ENCODE assay signal across 8 cellular contexts in the genomic region with DNA sequence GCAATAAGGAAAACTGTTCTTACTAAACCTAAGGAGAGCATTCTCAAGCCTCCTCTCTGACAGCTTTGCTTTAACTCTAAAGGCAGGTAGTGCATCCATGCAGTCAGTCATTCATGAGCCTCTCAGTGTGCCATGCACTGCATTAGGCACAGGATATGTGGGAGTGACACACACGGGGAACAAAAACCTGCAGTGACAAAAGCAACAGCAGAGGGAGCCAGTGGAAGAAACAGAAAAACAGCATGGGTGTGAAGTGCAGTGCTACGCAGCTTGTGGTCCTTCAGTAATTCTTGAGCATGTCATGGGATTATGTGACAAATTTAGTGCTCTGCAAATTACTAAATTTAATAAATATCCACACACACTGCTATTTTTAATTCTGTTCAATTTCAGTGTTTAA.
DNase-seq lines count a peak whose midpoint lies in the region; ATAC-seq and TF ChIP-seq lines count a peak whose summit lies in the region.

No MANE protein-coding gene starts in this region.

- TF ChIP-seq CTCF in AG04449 (IDR thresholded peaks at IDR 0.05; ENCODE audit: insufficient read depth, low read length, missing control alignments) = peak; percentile 60
- peak; percentile 84 for TF ChIP-seq CTCF in epithelial cell of proximal tubule (conservative IDR thresholded peaks at IDR 0.05; ENCODE audit: low read depth, low read length)

- DNase-seq in AG04449 (ENCODE audit: low read depth, low spot score) = no peak
- DNase-seq in GM03348 (ENCODE audit: low spot score) = peak; percentile 27
- peak; percentile 30 for DNase-seq in LHCN-M2 (ENCODE audit: low read depth)
- DNase-seq in SK-N-DZ (ENCODE audit: low spot score) = peak; percentile 64
- no peak for DNase-seq in epithelial cell of proximal tubule (ENCODE audit: low read depth)
- peak in 3 of 9 donors; percentile 4 to 23 (median 9) for DNase-seq in naive thymus-derived CD4-positive, alpha-beta T cell
- DNase-seq in HPDE6-E6E7 (ENCODE audit: extremely low spot score) = no peak

- H3K36me3 ChIP-seq in naive thymus-derived CD4-positive, alpha-beta T cell (ENCODE audit: control insufficient read depth in 2 of 3, insufficient read depth in 3 of 3, low read length in 3 of 3) = peaks cover 0 to 12% (median 0%) of the 10 kb centered on the region in 3 experiments

- intact Hi-C loops in naive thymus-derived CD4-positive, alpha-beta T cell (cut with micrococcal nuclease) = loop anchor here (10.0 kb wide), 2 partner anchors 571 to 801 kb away; no protein-coding TSS in a partner anchor

- H3K4me3 ChIP-seq in AG04449 (ENCODE audit: low read depth, low read length) (no peak overlapping the region), epithelial cell of proximal tubule (ENCODE audit: low read depth, low read length) (no peak overlapping the region)
- no peak overlapping the region for H3K4me3 ChIP-seq in naive thymus-derived CD4-positive, alpha-beta T cell (ENCODE audit: low read length)

- CTCF ChIA-PET in AG04449 (lab: Yijun Ruan, JAX) = interaction anchor here (0.9 to 7.2 kb wide), 21 partner anchors 10 to 773 kb away, joined by 3 to 68 read pairs (median 5); no protein-coding TSS in a partner anchor
- CTCF ChIA-PET in naive thymus-derived CD4-positive, alpha-beta T cell (lab: Charles Lee) = no interaction called here

- no peak overlapping the region for H3K4me3 Mint-ChIP-seq in naive thymus-derived CD4-positive, alpha-beta T cell

- peak overlapping the region in 1 of 9 donors; percentile 28 for H3K27ac Mint-ChIP-seq in naive thymus-derived CD4-positive, alpha-beta T cell

- no peaks in the 10 kb centered on the region for H3K9me3 ChIP-seq in naive thymus-derived CD4-positive, alpha-beta T cell (ENCODE audit: control insufficient read depth in 2 of 3, low read length in 3 of 3)

- H3K36me3 Mint-ChIP-seq in naive thymus-derived CD4-positive, alpha-beta T cell = peaks cover 0 to 41% (median 10%) of the 10 kb centered on the region in 5 donors

- H3K27ac ChIP-seq in naive thymus-derived CD4-positive, alpha-beta T cell (ENCODE audit: low read depth, low read length) = no peak overlapping the region

- no peaks in the 10 kb centered on the region for H3K9me3 Mint-ChIP-seq in naive thymus-derived CD4-positive, alpha-beta T cell

- POLR2A ChIA-PET in AG04449 (lab: Yijun Ruan, JAX) = no interaction called here
- POLR2A ChIA-PET in naive thymus-derived CD4-positive, alpha-beta T cell (lab: Charles Lee) = no interaction called here

- H3K4me1 Mint-ChIP-seq in naive thymus-derived CD4-positive, alpha-beta T cell = peaks cover 0 to 11% (median 0%) of the 10 kb centered on the region in 7 donors

- no peaks in the 10 kb centered on the region for H3K27me3 ChIP-seq in naive thymus-derived CD4-positive, alpha-beta T cell (ENCODE audit: control insufficient read depth in 2 of 2, insufficient read depth in 2 of 2, low read length in 2 of 2)

- H3K27me3 Mint-ChIP-seq in naive thymus-derived CD4-positive, alpha-beta T cell = no peaks in the 10 kb centered on the region

- peak; percentile 50 for ATAC-seq in naive thymus-derived CD4-positive, alpha-beta T cell
- no peak for ATAC-seq in HG03175 (IDR thresholded peaks at IDR 0.05; ENCODE audit: unreplicated experiment)

- H3K4me1 ChIP-seq in naive thymus-derived CD4-positive, alpha-beta T cell (ENCODE audit: control insufficient read depth in 2 of 2, insufficient read depth in 2 of 2, low read length in 2 of 2) = no peaks in the 10 kb centered on the region

Comparison
In these comparisons a context has a peak if more than half of its experiments do, and no peak if none do; other contexts are left out.
1. DNase-seq: peak in GM03348 (single experiment), LHCN-M2 (single experiment) and SK-N-DZ (single experiment); none in AG04449 (single experiment), epithelial cell of proximal tubule (single experiment) and HPDE6-E6E7 (single experiment).